ENCODE assay signal across 8 cellular contexts in genomic region chr3:194671900-194672808, GRCh38. TPM values are rescaled to one million over a fixed set of nuclear protein-coding genes. Genes with fewer than 3 reads are reported as not detected.
DNase-seq lines count a peak whose midpoint lies in the region; ATAC-seq and TF ChIP-seq lines count a peak whose summit lies in the region.

Gene LSG1, minus strand, starts transcription at chr3:194672191. Its CDS starts 29 bp downstream, at chr3:194672162.

- BruUV-seq in A673 (replicated peaks; lab: Mats Ljungman, UMichigan): no TSS peak

- intact Hi-C loops in A673 (cut with micrococcal nuclease; ENCODE audit: unreplicated experiment) (loop anchor here (5.0 kb wide), 1 partner anchor 850 kb away; no protein-coding TSS in a partner anchor), breast epithelium (cut with DNase I; ENCODE audit: low total_unique reads) (loop anchor here (5.0 kb wide), 1 partner anchor 590 kb away; no protein-coding TSS in a partner anchor)

- H3K4me3 ChIP-seq in A673 (ENCODE audit: low read depth, low read length, poor library complexity, severe bottlenecking): peak within 1 kb of the TSS; percentile 72
- peak within 1 kb of the TSS; percentile 73 to 88 (median 76) for H3K4me3 ChIP-seq in breast epithelium
- H3K4me3 ChIP-seq in iPS-18c (ENCODE audit: insufficient read depth, low read depth, low read length): peak within 1 kb of the TSS; percentile 98
- peak within 1 kb of the TSS; percentile 76 to 96 (median 90) for H3K4me3 ChIP-seq in skeletal muscle tissue (ENCODE audit: low read length in 3 of 3)

- no peaks in the 10 kb centered on the region for H3K9me3 ChIP-seq in A673 (ENCODE audit: low read depth, low read length, poor library complexity, severe bottlenecking)
- H3K9me3 ChIP-seq in breast epithelium: no peaks in the 10 kb centered on the region
- H3K9me3 ChIP-seq in iPS-18c (ENCODE audit: control insufficient read depth, insufficient read depth, low read length): no peaks in the 10 kb centered on the region
- H3K9me3 ChIP-seq in skeletal muscle tissue (ENCODE audit: control insufficient read depth in 3 of 3, low read length in 3 of 3): no peaks in the 10 kb centered on the region

- H3K27ac ChIP-seq in A673 (ENCODE audit: low read depth, low read length, poor library complexity, severe bottlenecking): peak within 1 kb of the TSS; percentile 99
- peak within 1 kb of the TSS; percentile 94 for H3K27ac ChIP-seq in VCaP
- H3K27ac ChIP-seq in breast epithelium: peak within 1 kb of the TSS; percentile 87 to 93
- H3K27ac ChIP-seq in skeletal muscle tissue (ENCODE audit: low read depth, low read length): peak within 1 kb of the TSS; percentile 91

- peaks cover 17% of the 10 kb centered on the region for H3K4me1 ChIP-seq in A673 (ENCODE audit: insufficient read depth, low read length, poor library complexity, severe bottlenecking)
- peaks cover 0 to 13% of the 10 kb centered on the region in 2 donors for H3K4me1 ChIP-seq in breast epithelium
- H3K4me1 ChIP-seq in skeletal muscle tissue (ENCODE audit: control insufficient read depth in 3 of 3, insufficient read depth in 3 of 3, low read length in 3 of 3): peaks cover 17 to 24% (median 17%) of the 10 kb centered on the region in 3 donors

- H3K27me3 ChIP-seq in A673 (replicated peaks; ENCODE audit: insufficient read depth, low read depth, low read length, poor library complexity) (no peaks in the 10 kb centered on the region), breast epithelium (no peaks in the 10 kb centered on the region), skeletal muscle tissue (ENCODE audit: control insufficient read depth in 3 of 3, insufficient read depth in 3 of 3, low read length in 3 of 3) (peaks cover 0 to 2% (median 0%) of the 10 kb centered on the region in 3 donors)

- ATAC-seq in GM18868 (IDR thresholded peaks at IDR 0.05; ENCODE audit: unreplicated experiment) (peak; percentile 90), HG03108 (IDR thresholded peaks at IDR 0.05; ENCODE audit: unreplicated experiment) (peak; percentile 86)

- no peak for TF ChIP-seq CTCF in A673 (conservative IDR thresholded peaks at IDR 0.05; ENCODE audit: low read depth, low read length)
- TF ChIP-seq CTCF in VCaP (conservative IDR thresholded peaks at IDR 0.05): no peak
- TF ChIP-seq CTCF in breast epithelium (IDR thresholded peaks at IDR 0.05): no peak

- H3K36me3 ChIP-seq in A673 (ENCODE audit: insufficient read depth, low read length, poor library complexity, severe bottlenecking): no peaks in the 10 kb centered on the region
- no peaks in the 10 kb centered on the region for H3K36me3 ChIP-seq in breast epithelium
- peaks cover 5 to 15% (median 8%) of the 10 kb centered on the region in 3 donors for H3K36me3 ChIP-seq in skeletal muscle tissue (ENCODE audit: control insufficient read depth in 3 of 3, insufficient read depth in 3 of 3, low read length in 3 of 3)

- peak within 1 kb of the TSS; percentile 87 to 93 (median 88) for H3K9ac ChIP-seq in skeletal muscle tissue (ENCODE audit: low read depth in 1 of 3, low read length in 3 of 3)

- TF ChIP-seq POLR2A in breast epithelium (IDR thresholded peaks at IDR 0.05): no peak

- peak; percentile 97 for DNase-seq in A673 (ENCODE audit: low spot score)
- peak; percentile 99 for DNase-seq in NCI-H2196 treated with DMSO at 0.1 percent for 48 hours (lab: John Stamatoyannopoulos, UW; ENCODE audit: unreplicated experiment)
- peak; percentile 86 to 89 for DNase-seq in breast epithelium (ENCODE audit: low spot score in 2 of 2)

- POLR2A ChIA-PET in A673 (lab: Charles Lee; ENCODE audit: low non-redundant PET): interaction anchor here (0.7 kb wide), 1 partner anchor 599 kb away, joined by 4 read pairs; the partner anchor contains the start of gene XXYLT1

- CTCF ChIA-PET in A673 (lab: Charles Lee): interaction anchor here (0.6 to 2.6 kb wide), 7 partner anchors 10 to 1738 kb away, joined by 3 to 15 read pairs (median 4); partner anchors contain the start of gene XXYLT1

RNA-seq across cellular contexts. Expression of gene LSG1, which starts in this region (rescaled TPM):
- total RNA-seq in A673 (2021) (64.0 and 81.3 TPM in 2 replicates), breast epithelium (10 to 100 TPM; 34.9 to 62.3 (median 57.0) TPM), skeletal muscle tissue (36.5 TPM)

Comparison
In these comparisons a context has a peak if more than half of its experiments do, and no peak if none do; other contexts are left out.
1. Peak in every context shown above with its lines: DNase-seq, ATAC-seq, H3K4me3 ChIP-seq and H3K27ac ChIP-seq.